18 cellular contexts compared by ENCODE assay signal in genomic region chr7:139370301-139370942, GRCh38. TPM values are rescaled to one million over a fixed set of nuclear protein-coding genes. Genes with fewer than 3 reads are reported as not detected.
DNase-seq lines count a peak whose midpoint lies in the region; TF ChIP-seq lines count a peak whose summit lies in the region.
"Had no signal": no experiment of that assay in that cellular context is flagged by ENCODE, and none has a peak within 500 bp of the region (broad histone marks: within the 10 kb centered on the region; RNA-seq: fewer than 3 reads in every experiment).

No MANE protein-coding gene starts in this region.

- peaks cover 71% of the 10 kb centered on the region for H3K4me1 Mint-ChIP-seq in activated naive CD4-positive, alpha-beta T cell treated with anti-CD3 and anti-CD28 coated beads for 36 hours (ENCODE audit: low read depth)
- H3K4me1 Mint-ChIP-seq in activated naive CD4-positive, alpha-beta T cell treated with anti-CD3 and anti-CD28 coated beads, Interleukin-2, amount 10 ng/mL, durations not matched to agents 7 days and 5 days: peaks cover 41% of the 10 kb centered on the region
- H3K4me1 Mint-ChIP-seq in glutamatergic neuron (ENCODE audit: low read depth, unreplicated experiment): peaks cover 28% of the 10 kb centered on the region

- H3K4me3 Mint-ChIP-seq in activated naive CD4-positive, alpha-beta T cell treated with anti-CD3 and anti-CD28 coated beads for 36 hours: no peak overlapping the region
- H3K4me3 Mint-ChIP-seq in activated naive CD4-positive, alpha-beta T cell treated with anti-CD3 and anti-CD28 coated beads, Interleukin-2, amount 10 ng/mL, durations not matched to agents 7 days and 5 days: no peak overlapping the region
- no peak overlapping the region for H3K4me3 Mint-ChIP-seq in glutamatergic neuron (ENCODE audit: unreplicated experiment)
- H3K4me3 Mint-ChIP-seq: immature natural killer cell had no signal

- TF ChIP-seq CTCF in VCaP (conservative IDR thresholded peaks at IDR 0.05) (no peak), glutamatergic neuron (IDR thresholded peaks at IDR 0.05; ENCODE audit: partially characterized antibody, unreplicated experiment) (no peak), coronary artery (IDR thresholded peaks at IDR 0.05) (no peak)

- H3K27ac ChIP-seq in VCaP (peak overlapping the region; percentile 64), temporal lobe (ENCODE audit: low read depth, low read length) (peak overlapping the region; percentile 11), coronary artery (no peak overlapping the region)
- H3K27ac ChIP-seq: RWPE1, transverse colon had no signal

- H3K27me3 Mint-ChIP-seq in activated naive CD4-positive, alpha-beta T cell treated with anti-CD3 and anti-CD28 coated beads for 36 hours (ENCODE audit: low read depth): no peaks in the 10 kb centered on the region
- no peaks in the 10 kb centered on the region for H3K27me3 Mint-ChIP-seq in activated naive CD4-positive, alpha-beta T cell treated with anti-CD3 and anti-CD28 coated beads, Interleukin-2, amount 10 ng/mL, durations not matched to agents 7 days and 5 days
- no peaks in the 10 kb centered on the region for H3K27me3 Mint-ChIP-seq in glutamatergic neuron (ENCODE audit: unreplicated experiment)

- no peak overlapping the region for H3K4me3 ChIP-seq in coronary artery
- H3K4me3 ChIP-seq: transverse colon had no signal

- H3K27ac Mint-ChIP-seq in activated naive CD4-positive, alpha-beta T cell treated with anti-CD3 and anti-CD28 coated beads for 36 hours: peak overlapping the region; percentile 34
- H3K27ac Mint-ChIP-seq in activated naive CD4-positive, alpha-beta T cell treated with anti-CD3 and anti-CD28 coated beads, Interleukin-2, amount 10 ng/mL, durations not matched to agents 7 days and 5 days: no peak overlapping the region
- peak overlapping the region; percentile 66 for H3K27ac Mint-ChIP-seq in glutamatergic neuron (ENCODE audit: unreplicated experiment)

- intact Hi-C loops in activated naive CD4-positive, alpha-beta T cell treated with anti-CD3 and anti-CD28 coated beads for 36 hours (cut with micrococcal nuclease): no loop called here

- peaks cover 28% of the 10 kb centered on the region for H3K36me3 Mint-ChIP-seq in activated naive CD4-positive, alpha-beta T cell treated with anti-CD3 and anti-CD28 coated beads for 36 hours (ENCODE audit: low read depth)
- peaks cover 30% of the 10 kb centered on the region for H3K36me3 Mint-ChIP-seq in activated naive CD4-positive, alpha-beta T cell treated with anti-CD3 and anti-CD28 coated beads, Interleukin-2, amount 10 ng/mL, durations not matched to agents 7 days and 5 days
- H3K36me3 Mint-ChIP-seq in glutamatergic neuron (ENCODE audit: unreplicated experiment): no peaks in the 10 kb centered on the region

- no peak for DNase-seq in activated naive CD4-positive, alpha-beta T cell treated with anti-CD3 and anti-CD28 coated beads for 36 hours
- no peak for DNase-seq in activated naive CD4-positive, alpha-beta T cell treated with anti-CD3 and anti-CD28 coated beads, Interleukin-2, amount 10 ng/mL, durations not matched to agents 7 days and 5 days
- DNase-seq in glutamatergic neuron (no peak), coronary artery (ENCODE audit: low spot score) (no peak), kidney tubule cell (ENCODE audit: low spot score) (no peak)
- DNase-seq in stimulated activated CD4-positive, alpha-beta T cell treated with anti-CD3 and anti-CD28 coated beads, Interleukin-4, amount 100 ng/mL, for 4 hours: no peak
- DNase-seq: amniotic stem cell; Caco-2; HCEC 1CT; immature natural killer cell; KBM-7; mesenchymal stem cell; NCI-H1417; stimulated activated CD4-positive, alpha-beta T cell treated with anti-CD3 and anti-CD28 coated beads, Interleukin-1b, Interleukin-23, amount 100 ng/mL, for 48 hours; transverse colon had no signal

- CTCF ChIA-PET in activated naive CD4-positive, alpha-beta T cell treated with anti-CD3 and anti-CD28 coated beads for 36 hours (lab: Charles Lee): interaction anchor here (2.0 kb wide), 1 partner anchor 64 kb away, joined by 4 read pairs; no protein-coding TSS in a partner anchor
- CTCF ChIA-PET in activated naive CD4-positive, alpha-beta T cell treated with anti-CD3 and anti-CD28 coated beads, Interleukin-2, amount 10 ng/mL, durations not matched to agents 7 days and 5 days (lab: Charles Lee): no interaction called here

- H3K9me3 Mint-ChIP-seq in activated naive CD4-positive, alpha-beta T cell treated with anti-CD3 and anti-CD28 coated beads for 36 hours: no peaks in the 10 kb centered on the region
- H3K9me3 Mint-ChIP-seq in activated naive CD4-positive, alpha-beta T cell treated with anti-CD3 and anti-CD28 coated beads, Interleukin-2, amount 10 ng/mL, durations not matched to agents 7 days and 5 days: no peaks in the 10 kb centered on the region
- H3K9me3 Mint-ChIP-seq in glutamatergic neuron (ENCODE audit: unreplicated experiment): no peaks in the 10 kb centered on the region
- H3K9me3 Mint-ChIP-seq: immature natural killer cell had no signal

RNA-seq across cellular contexts. Expression of gene LUC7L2, which starts 10.7 kb away (rescaled TPM):
- total RNA-seq in activated naive CD4-positive, alpha-beta T cell treated with anti-CD3 and anti-CD28 coated beads for 36 hours: 100 to 1,000 TPM; 132 to 138 TPM
- total RNA-seq in glutamatergic neuron (ENCODE audit: unreplicated experiment) (83.4 TPM), temporal lobe (48.4 TPM)

RNA-seq across cellular contexts. Expression of gene FMC1, which starts 29.3 kb away (rescaled TPM):
- total RNA-seq in activated naive CD4-positive, alpha-beta T cell treated with anti-CD3 and anti-CD28 coated beads for 36 hours: 10 to 100 TPM in 1 of 2 experiments, 1 to 10 TPM in 1; 7.1 to 10.6 TPM
- total RNA-seq in glutamatergic neuron (ENCODE audit: unreplicated experiment) (40.1 TPM), temporal lobe (4.9 TPM)

Comparison
In these comparisons a context has a peak if more than half of its experiments do, and no peak if none do; other contexts are left out.
1. H3K27ac ChIP-seq: peak in VCaP (single experiment) and temporal lobe (single experiment); none in coronary artery (0 of 2).